Comparison of ENCODE assay signal across 2 cellular contexts in the genomic region with DNA sequence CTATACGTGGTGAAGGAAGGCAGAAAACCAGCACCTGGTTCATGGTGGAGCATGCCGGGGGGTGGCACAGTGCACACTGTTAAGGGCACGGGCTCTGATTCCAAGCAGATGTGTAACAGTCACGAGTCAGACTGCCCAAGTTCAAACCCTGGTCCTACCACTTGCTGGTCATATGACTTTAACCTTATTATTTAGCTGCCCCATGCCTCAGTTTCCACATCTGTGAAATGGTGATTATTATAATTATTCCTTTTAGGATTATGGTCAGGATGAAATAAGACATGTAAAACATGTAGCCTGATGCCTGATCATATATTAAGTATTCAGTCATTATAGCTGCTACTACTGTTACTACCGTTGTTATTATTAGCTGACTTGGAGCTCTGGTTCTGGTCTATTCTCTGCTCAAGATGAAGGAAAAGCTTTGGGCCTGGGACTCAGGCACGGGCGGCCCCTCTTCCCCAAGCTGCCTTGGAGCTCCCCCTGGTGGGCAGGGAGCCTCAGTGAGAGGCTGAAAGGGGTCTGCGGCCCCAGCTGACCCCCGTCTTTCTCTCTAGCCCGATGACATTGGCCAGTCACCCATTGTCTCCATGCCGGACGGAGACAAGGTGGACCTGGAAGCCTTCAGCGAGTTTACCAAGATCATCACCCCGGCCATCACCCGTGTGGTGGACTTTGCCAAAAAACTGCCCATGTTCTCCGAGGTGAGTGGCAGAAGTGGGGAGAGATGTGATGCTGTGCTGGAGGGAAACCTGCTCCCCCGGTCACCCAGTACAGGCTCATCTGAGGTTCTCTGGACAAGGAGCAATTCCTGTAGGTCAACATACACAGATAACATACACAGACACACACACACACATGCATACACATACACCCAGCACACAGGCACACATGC.
TF ChIP-seq lines count a peak whose summit lies in the region.

No MANE protein-coding gene starts in this region.

TF ChIP-seq in GM23338, 12 proteins besides CTCF, POLR2A, EP300 and RAD21:
- TF ChIP-seq, protein P1, sequence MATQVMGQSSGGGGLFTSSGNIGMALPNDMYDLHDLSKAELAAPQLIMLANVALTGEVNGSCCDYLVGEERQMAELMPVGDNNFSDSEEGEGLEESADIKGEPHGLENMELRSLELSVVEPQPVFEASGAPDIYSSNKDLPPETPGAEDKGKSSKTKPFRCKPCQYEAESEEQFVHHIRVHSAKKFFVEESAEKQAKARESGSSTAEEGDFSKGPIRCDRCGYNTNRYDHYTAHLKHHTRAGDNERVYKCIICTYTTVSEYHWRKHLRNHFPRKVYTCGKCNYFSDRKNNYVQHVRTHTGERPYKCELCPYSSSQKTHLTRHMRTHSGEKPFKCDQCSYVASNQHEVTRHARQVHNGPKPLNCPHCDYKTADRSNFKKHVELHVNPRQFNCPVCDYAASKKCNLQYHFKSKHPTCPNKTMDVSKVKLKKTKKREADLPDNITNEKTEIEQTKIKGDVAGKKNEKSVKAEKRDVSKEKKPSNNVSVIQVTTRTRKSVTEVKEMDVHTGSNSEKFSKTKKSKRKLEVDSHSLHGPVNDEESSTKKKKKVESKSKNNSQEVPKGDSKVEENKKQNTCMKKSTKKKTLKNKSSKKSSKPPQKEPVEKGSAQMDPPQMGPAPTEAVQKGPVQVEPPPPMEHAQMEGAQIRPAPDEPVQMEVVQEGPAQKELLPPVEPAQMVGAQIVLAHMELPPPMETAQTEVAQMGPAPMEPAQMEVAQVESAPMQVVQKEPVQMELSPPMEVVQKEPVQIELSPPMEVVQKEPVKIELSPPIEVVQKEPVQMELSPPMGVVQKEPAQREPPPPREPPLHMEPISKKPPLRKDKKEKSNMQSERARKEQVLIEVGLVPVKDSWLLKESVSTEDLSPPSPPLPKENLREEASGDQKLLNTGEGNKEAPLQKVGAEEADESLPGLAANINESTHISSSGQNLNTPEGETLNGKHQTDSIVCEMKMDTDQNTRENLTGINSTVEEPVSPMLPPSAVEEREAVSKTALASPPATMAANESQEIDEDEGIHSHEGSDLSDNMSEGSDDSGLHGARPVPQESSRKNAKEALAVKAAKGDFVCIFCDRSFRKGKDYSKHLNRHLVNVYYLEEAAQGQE (IDR thresholded peaks at IDR 0.05; ENCODE audit: unreplicated experiment): no peak
- TF ChIP-seq EZH2 (IDR thresholded peaks at IDR 0.05; ENCODE audit: low read depth, unreplicated experiment) (no peak), NANOG (IDR thresholded peaks at IDR 0.05; ENCODE audit: borderline replicate concordance) (no peak), ZNF331 (CRISPR knock-in tag; IDR thresholded peaks at IDR 0.05; ENCODE audit: low read depth) (no peak)

TF ChIP-seq in HepG2, 621 proteins besides CTCF, POLR2A, EP300 and RAD21 (continues in another document):
- TF ChIP-seq, protein P2, sequence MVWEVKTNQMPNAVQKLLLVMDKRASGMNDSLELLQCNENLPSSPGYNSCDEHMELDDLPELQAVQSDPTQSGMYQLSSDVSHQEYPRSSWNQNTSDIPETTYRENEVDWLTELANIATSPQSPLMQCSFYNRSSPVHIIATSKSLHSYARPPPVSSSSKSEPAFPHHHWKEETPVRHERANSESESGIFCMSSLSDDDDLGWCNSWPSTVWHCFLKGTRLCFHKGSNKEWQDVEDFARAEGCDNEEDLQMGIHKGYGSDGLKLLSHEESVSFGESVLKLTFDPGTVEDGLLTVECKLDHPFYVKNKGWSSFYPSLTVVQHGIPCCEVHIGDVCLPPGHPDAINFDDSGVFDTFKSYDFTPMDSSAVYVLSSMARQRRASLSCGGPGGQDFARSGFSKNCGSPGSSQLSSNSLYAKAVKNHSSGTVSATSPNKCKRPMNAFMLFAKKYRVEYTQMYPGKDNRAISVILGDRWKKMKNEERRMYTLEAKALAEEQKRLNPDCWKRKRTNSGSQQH (CRISPR knock-in tag; IDR thresholded peaks at IDR 0.05; ENCODE audit: low read depth): no peak
- TF ChIP-seq ZNF652 (CRISPR knock-in tag; IDR thresholded peaks at IDR 0.05; ENCODE audit: borderline replicate concordance, low read depth) (peak; percentile 18; the same call in 1 of the 2 replicates), RXRB (CRISPR knock-in tag; IDR thresholded peaks at IDR 0.05; ENCODE audit: borderline replicate concordance) (peak; percentile 86), THAP11 (CRISPR knock-in tag; IDR thresholded peaks at IDR 0.05) (peak; percentile 67), ZKSCAN1 (IDR thresholded peaks at IDR 0.05; ENCODE audit: low read length) (no peak), XRCC5 (optimal IDR thresholded peaks at IDR 0.05; ENCODE audit: low read length) (peak; percentile 82), GZF1 (CRISPR knock-in tag; IDR thresholded peaks at IDR 0.05) (no peak), ZNF776 (CRISPR knock-in tag; IDR thresholded peaks at IDR 0.05) (no peak), CBX5 (CRISPR knock-in tag; IDR thresholded peaks at IDR 0.05; ENCODE audit: borderline replicate concordance) (peak; percentile 35; the same call in 1 of the 2 replicates), PRMT3 (CRISPR knock-in tag; IDR thresholded peaks at IDR 0.05; ENCODE audit: borderline replicate concordance, low read depth) (no peak), ARNT (IDR thresholded peaks at IDR 0.05) (no peak), ZBTB7B (CRISPR knock-in tag; IDR thresholded peaks at IDR 0.05) (peak; percentile 96), RXRA (CRISPR knock-in tag; IDR thresholded peaks at IDR 0.05) (peak; percentile 90), ZNF883 (CRISPR knock-in tag; IDR thresholded peaks at IDR 0.05; ENCODE audit: not compliant biosample characterization) (peak; percentile 19), TEAD3 (CRISPR knock-in tag; optimal IDR thresholded peaks at IDR 0.05; ENCODE audit: borderline replicate concordance) (no peak), BHLHE40 (IDR thresholded peaks at IDR 0.05; ENCODE audit: low read length) (0 out of 2 replicates have a peak, but pooled peaks have one; percentile 34), ZNF274 (CRISPR knock-in tag; IDR thresholded peaks at IDR 0.05) (0 out of 2 replicates have a peak, but pooled peaks have one; percentile 50), NRL (CRISPR knock-in tag; IDR thresholded peaks at IDR 0.05; ENCODE audit: borderline replicate concordance) (no peak), SP1 (IDR thresholded peaks at IDR 0.05) (no peak), SP1 (CRISPR knock-in tag; IDR thresholded peaks at IDR 0.05) (0 out of 2 replicates have a peak, but pooled peaks have one; percentile 17), ATM (IDR thresholded peaks at IDR 0.05; ENCODE audit: borderline replicate concordance) (no peak), ZNF350 (CRISPR knock-in tag; IDR thresholded peaks at IDR 0.05; ENCODE audit: borderline replicate concordance, low read depth) (peak; percentile 4; the same call in 1 of the 2 replicates), ZNF737 (CRISPR knock-in tag; IDR thresholded peaks at IDR 0.05; ENCODE audit: borderline replicate concordance) (no peak), GFI1 (CRISPR knock-in tag; IDR thresholded peaks at IDR 0.05; ENCODE audit: borderline replicate concordance) (peak; percentile 44; the same call in 1 of the 2 replicates), NFE2 (CRISPR knock-in tag; IDR thresholded peaks at IDR 0.05) (no peak), NR2F6 (IDR thresholded peaks at IDR 0.05) (no peak), NR2F6 (CRISPR knock-in tag; IDR thresholded peaks at IDR 0.05) (0 out of 2 replicates have a peak, but pooled peaks have one; percentile 17), EEA1 (CRISPR knock-in tag; IDR thresholded peaks at IDR 0.05; ENCODE audit: borderline replicate concordance) (peak; percentile 63; the same call in 1 of the 2 replicates), KDM5B (CRISPR knock-in tag; IDR thresholded peaks at IDR 0.05; ENCODE audit: borderline replicate concordance) (peak; percentile 29; the same call in 1 of the 2 replicates), ZNF768 (CRISPR knock-in tag; IDR thresholded peaks at IDR 0.05) (peak; percentile 57; the same call in 1 of the 2 replicates), KDM2A (CRISPR knock-in tag; IDR thresholded peaks at IDR 0.05; ENCODE audit: borderline replicate concordance, low read depth) (peak; percentile 67; the same call in 1 of the 2 replicates), DNMT1 (CRISPR knock-in tag; IDR thresholded peaks at IDR 0.05) (no peak), MZF1 (CRISPR knock-in tag; IDR thresholded peaks at IDR 0.05; ENCODE audit: borderline replicate concordance) (no peak), ZMAT3 (CRISPR knock-in tag; conservative IDR thresholded peaks at IDR 0.05) (no peak), YEATS2 (CRISPR knock-in tag; IDR thresholded peaks at IDR 0.05; ENCODE audit: borderline replicate concordance) (no peak), AKAP8 (CRISPR knock-in tag; IDR thresholded peaks at IDR 0.05) (no peak), PAWR (CRISPR knock-in tag; IDR thresholded peaks at IDR 0.05; ENCODE audit: borderline replicate concordance) (no peak)
- TF ChIP-seq, protein P3, sequence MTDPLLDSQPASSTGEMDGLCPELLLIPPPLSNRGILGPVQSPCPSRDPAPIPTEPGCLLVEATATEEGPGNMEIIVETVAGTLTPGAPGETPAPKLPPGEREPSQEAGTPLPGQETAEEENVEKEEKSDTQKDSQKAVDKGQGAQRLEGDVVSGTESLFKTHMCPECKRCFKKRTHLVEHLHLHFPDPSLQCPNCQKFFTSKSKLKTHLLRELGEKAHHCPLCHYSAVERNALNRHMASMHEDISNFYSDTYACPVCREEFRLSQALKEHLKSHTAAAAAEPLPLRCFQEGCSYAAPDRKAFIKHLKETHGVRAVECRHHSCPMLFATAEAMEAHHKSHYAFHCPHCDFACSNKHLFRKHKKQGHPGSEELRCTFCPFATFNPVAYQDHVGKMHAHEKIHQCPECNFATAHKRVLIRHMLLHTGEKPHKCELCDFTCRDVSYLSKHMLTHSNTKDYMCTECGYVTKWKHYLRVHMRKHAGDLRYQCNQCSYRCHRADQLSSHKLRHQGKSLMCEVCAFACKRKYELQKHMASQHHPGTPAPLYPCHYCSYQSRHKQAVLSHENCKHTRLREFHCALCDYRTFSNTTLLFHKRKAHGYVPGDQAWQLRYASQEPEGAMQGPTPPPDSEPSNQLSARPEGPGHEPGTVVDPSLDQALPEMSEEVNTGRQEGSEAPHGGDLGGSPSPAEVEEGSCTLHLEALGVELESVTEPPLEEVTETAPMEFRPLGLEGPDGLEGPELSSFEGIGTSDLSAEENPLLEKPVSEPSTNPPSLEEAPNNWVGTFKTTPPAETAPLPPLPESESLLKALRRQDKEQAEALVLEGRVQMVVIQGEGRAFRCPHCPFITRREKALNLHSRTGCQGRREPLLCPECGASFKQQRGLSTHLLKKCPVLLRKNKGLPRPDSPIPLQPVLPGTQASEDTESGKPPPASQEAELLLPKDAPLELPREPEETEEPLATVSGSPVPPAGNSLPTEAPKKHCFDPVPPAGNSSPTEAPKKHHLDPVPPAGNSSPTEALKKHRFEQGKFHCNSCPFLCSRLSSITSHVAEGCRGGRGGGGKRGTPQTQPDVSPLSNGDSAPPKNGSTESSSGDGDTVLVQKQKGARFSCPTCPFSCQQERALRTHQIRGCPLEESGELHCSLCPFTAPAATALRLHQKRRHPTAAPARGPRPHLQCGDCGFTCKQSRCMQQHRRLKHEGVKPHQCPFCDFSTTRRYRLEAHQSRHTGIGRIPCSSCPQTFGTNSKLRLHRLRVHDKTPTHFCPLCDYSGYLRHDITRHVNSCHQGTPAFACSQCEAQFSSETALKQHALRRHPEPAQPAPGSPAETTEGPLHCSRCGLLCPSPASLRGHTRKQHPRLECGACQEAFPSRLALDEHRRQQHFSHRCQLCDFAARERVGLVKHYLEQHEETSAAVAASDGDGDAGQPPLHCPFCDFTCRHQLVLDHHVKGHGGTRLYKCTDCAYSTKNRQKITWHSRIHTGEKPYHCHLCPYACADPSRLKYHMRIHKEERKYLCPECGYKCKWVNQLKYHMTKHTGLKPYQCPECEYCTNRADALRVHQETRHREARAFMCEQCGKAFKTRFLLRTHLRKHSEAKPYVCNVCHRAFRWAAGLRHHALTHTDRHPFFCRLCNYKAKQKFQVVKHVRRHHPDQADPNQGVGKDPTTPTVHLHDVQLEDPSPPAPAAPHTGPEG (CRISPR knock-in tag; IDR thresholded peaks at IDR 0.05): no peak
- TF ChIP-seq, protein P4, sequence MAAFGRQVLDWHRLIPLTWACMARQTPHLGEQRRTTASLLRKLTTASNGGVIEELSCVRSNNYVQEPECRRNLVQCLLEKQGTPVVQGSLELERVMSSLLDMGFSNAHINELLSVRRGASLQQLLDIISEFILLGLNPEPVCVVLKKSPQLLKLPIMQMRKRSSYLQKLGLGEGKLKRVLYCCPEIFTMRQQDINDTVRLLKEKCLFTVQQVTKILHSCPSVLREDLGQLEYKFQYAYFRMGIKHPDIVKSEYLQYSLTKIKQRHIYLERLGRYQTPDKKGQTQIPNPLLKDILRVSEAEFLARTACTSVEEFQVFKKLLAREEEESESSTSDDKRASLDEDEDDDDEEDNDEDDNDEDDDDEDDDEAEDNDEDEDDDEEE (CRISPR knock-in tag; IDR thresholded peaks at IDR 0.05): no peak
- TF ChIP-seq, protein P5, sequence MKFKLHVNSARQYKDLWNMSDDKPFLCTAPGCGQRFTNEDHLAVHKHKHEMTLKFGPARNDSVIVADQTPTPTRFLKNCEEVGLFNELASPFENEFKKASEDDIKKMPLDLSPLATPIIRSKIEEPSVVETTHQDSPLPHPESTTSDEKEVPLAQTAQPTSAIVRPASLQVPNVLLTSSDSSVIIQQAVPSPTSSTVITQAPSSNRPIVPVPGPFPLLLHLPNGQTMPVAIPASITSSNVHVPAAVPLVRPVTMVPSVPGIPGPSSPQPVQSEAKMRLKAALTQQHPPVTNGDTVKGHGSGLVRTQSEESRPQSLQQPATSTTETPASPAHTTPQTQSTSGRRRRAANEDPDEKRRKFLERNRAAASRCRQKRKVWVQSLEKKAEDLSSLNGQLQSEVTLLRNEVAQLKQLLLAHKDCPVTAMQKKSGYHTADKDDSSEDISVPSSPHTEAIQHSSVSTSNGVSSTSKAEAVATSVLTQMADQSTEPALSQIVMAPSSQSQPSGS (CRISPR knock-in tag; IDR thresholded peaks at IDR 0.05): peak; percentile 27; the same call in 1 of the 2 replicates
- TF ChIP-seq, protein P6, sequence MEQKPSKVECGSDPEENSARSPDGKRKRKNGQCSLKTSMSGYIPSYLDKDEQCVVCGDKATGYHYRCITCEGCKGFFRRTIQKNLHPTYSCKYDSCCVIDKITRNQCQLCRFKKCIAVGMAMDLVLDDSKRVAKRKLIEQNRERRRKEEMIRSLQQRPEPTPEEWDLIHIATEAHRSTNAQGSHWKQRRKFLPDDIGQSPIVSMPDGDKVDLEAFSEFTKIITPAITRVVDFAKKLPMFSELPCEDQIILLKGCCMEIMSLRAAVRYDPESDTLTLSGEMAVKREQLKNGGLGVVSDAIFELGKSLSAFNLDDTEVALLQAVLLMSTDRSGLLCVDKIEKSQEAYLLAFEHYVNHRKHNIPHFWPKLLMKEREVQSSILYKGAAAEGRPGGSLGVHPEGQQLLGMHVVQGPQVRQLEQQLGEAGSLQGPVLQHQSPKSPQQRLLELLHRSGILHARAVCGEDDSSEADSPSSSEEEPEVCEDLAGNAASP (CRISPR knock-in tag; IDR thresholded peaks at IDR 0.05; ENCODE audit: borderline replicate concordance): peak; percentile 95
- TF ChIP-seq, protein P7, sequence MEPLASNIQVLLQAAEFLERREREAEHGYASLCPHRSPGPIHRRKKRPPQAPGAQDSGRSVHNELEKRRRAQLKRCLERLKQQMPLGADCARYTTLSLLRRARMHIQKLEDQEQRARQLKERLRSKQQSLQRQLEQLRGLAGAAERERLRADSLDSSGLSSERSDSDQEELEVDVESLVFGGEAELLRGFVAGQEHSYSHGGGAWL (CRISPR knock-in tag; IDR thresholded peaks at IDR 0.05): 0 out of 2 replicates have a peak, but pooled peaks have one; percentile 27
- TF ChIP-seq, protein P8, sequence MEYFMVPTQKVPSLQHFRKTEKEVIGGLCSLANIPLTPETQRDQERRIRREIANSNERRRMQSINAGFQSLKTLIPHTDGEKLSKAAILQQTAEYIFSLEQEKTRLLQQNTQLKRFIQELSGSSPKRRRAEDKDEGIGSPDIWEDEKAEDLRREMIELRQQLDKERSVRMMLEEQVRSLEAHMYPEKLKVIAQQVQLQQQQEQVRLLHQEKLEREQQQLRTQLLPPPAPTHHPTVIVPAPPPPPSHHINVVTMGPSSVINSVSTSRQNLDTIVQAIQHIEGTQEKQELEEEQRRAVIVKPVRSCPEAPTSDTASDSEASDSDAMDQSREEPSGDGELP (IDR thresholded peaks at IDR 0.05; ENCODE audit: borderline replicate concordance, low read depth): 0 out of 2 replicates have a peak, but pooled peaks have one; percentile 29
